ENCODE assay signal across 18 cellular contexts in the genomic region with DNA sequence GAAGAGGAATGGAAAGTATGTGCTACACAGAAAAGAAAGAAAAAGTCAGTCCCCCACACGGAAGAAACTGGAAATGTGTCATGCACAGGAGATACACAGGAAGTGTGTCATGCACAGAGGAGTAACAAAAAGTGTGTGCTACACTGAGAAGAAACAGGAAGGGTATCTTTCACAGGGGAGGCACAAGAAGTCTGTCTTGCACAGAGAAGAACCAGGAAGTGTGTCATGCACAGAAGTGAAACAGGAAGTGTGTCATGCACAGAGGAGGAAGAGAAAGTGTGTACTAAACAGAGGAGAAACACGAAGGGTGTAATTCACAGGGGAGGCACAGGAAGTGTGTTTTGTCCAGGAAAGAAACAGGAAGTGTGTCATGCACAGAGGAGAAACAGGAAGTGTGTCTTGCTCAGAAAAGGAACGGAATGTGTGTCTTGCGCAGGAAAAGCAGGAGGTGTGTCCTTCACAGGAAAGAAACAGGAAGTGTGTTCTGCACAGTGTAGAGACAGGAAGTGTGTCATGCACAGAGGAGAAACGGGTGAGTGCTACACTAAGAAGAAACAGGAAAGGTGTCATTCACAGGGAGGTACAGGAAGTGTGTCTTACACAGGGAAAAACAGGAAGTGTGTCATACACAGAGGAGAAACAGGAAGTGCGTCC.
DNase-seq lines count a peak whose midpoint lies in the region; ATAC-seq, FAIRE-seq and TF ChIP-seq lines count a peak whose summit lies in the region.
"Had no signal": no experiment of that assay in that cellular context is flagged by ENCODE, and none has a peak within 500 bp of the region (broad histone marks: within the 10 kb centered on the region; RNA-seq: fewer than 3 reads in every experiment).

No MANE protein-coding gene starts in this region.

- TF ChIP-seq CTCF in HEK293 (tag by site-specific recombination; IDR thresholded peaks at IDR 0.05) (no peak), OCI-LY7 (conservative IDR thresholded peaks at IDR 0.05; ENCODE audit: low read length) (no peak), pancreas (IDR thresholded peaks at IDR 0.05) (no peak)

- peak overlapping the region; percentile 81 for H2AFZ ChIP-seq in OCI-LY7 (ENCODE audit: low read length)

- H3K79me2 ChIP-seq in OCI-LY7 (ENCODE audit: insufficient read depth, low read depth, low read length) = no peaks in the 10 kb centered on the region

- no peak overlapping the region for H3K27ac ChIP-seq in HEK293 (ENCODE audit: extremely low read depth, low read depth, low read length)
- H3K27ac ChIP-seq in OCI-LY7 (ENCODE audit: low read depth, low read length, poor library complexity, severe bottlenecking) = peak overlapping the region; percentile 99
- no peak overlapping the region for H3K27ac ChIP-seq in pancreas
- H3K27ac ChIP-seq: Peyer's patch had no signal

- DNase-seq in GM12891 (ENCODE audit: insufficient read length, low spot score) (no peak), OCI-LY7 (ENCODE audit: low spot score) (peak; percentile 34), kidney tubule cell (ENCODE audit: low spot score) (peak; percentile 5), glomerular visceral epithelial cell (ENCODE audit: extremely low spot score) (no peak), pancreas (no peak)
- no peak for DNase-seq in activated CD4-positive, alpha-beta T cell treated with anti-CD3 and anti-CD28 coated beads for 1 hour
- DNase-seq: activated CD4-positive, alpha-beta T cell treated with anti-CD3 and anti-CD28 coated beads, Interleukin-2, amount 10 ng/mL, durations not matched to agents 7 days and 5 days; amygdala; DMS53; HCEC 1CT; hypothalamus; NCI-H2081 treated with DMSO at 0.1 percent for 48 hours; Peyer's patch; spleen had no signal

- 59 to 62% methylated on average over 6 of the region's 6 CpGs for WGBS in pancreas, 2 donors

- CTCF ChIA-PET in HEK293 (lab: Yijun Ruan, JAX) = no interaction called here
- CTCF ChIA-PET in OCI-LY7 (lab: Charles Lee; ENCODE audit: unreplicated experiment) = no interaction called here

- H3K4me1 ChIP-seq in HEK293 (ENCODE audit: control insufficient read depth, insufficient read depth, low read length) (no peaks in the 10 kb centered on the region), OCI-LY7 (ENCODE audit: insufficient read depth, low read length, poor library complexity, severe bottlenecking) (peaks cover 27% of the 10 kb centered on the region), pancreas (no peaks in the 10 kb centered on the region)
- H3K4me1 ChIP-seq: Peyer's patch had no signal

- FAIRE-seq in GM12891 (lab: Jason Lieb, UNC) (no peak), pancreas (lab: Jason Lieb, UNC) (no peak)
- FAIRE-seq: endometrium had no signal

- peak overlapping the region; percentile 10; the same call in 1 of the 2 replicates for H3K4me2 ChIP-seq in OCI-LY7 (ENCODE audit: low read length)

- TF ChIP-seq POLR2A in GM12891 (IDR thresholded peaks at IDR 0.05; ENCODE audit: low read depth, low read length) = no peak

- no TSS peak for BruUV-seq in OCI-LY7 (replicated peaks; lab: Mats Ljungman, UMichigan)

- no peaks in the 10 kb centered on the region for H4K20me1 ChIP-seq in OCI-LY7 (ENCODE audit: insufficient read depth, low read length)

- ATAC-seq in pancreas (no peak), GM19397 (IDR thresholded peaks at IDR 0.05; ENCODE audit: unreplicated experiment) (no peak)
- ATAC-seq: stimulated activated memory B cell treated with anti-CD40 and anti-IgM and Interleukin-4, amounts not matched to agents 10 μg/mL and 1 μg/mL and 100 μg/mL, for 72 hours had no signal

- no peak overlapping the region for H3K4me3 ChIP-seq in HEK293 (ENCODE audit: low read depth, low read length)
- peak overlapping the region; percentile 32 for H3K4me3 ChIP-seq in OCI-LY7 (ENCODE audit: low read depth, low read length, poor library complexity, severe bottlenecking)
- no peak overlapping the region for H3K4me3 ChIP-seq in pancreas
- H3K4me3 ChIP-seq: Peyer's patch had no signal

- H3K9me3 ChIP-seq in HEK293 (ENCODE audit: control insufficient read depth, insufficient read depth, low read depth, low read length) = no peaks in the 10 kb centered on the region
- peaks cover 30% of the 10 kb centered on the region for H3K9me3 ChIP-seq in OCI-LY7 (ENCODE audit: low read length)
- H3K9me3 ChIP-seq in pancreas = no peaks in the 10 kb centered on the region
- H3K9me3 ChIP-seq: Peyer's patch had no signal

- H3K36me3 ChIP-seq in HEK293 (ENCODE audit: control insufficient read depth in 2 of 2, insufficient read depth in 1 of 2, low read length in 2 of 2) (no peaks in the 10 kb centered on the region), OCI-LY7 (ENCODE audit: insufficient read depth, low read length) (no peaks in the 10 kb centered on the region; the same call in 1 of the 2 replicates), pancreas (no peaks in the 10 kb centered on the region)
- H3K36me3 ChIP-seq: Peyer's patch, spleen had no signal

- no peaks in the 10 kb centered on the region for H3K9me2 ChIP-seq in OCI-LY7 (ENCODE audit: insufficient read depth, low read length)

- POLR2A ChIA-PET in HEK293 (lab: Yijun Ruan, JAX) = no interaction called here
- POLR2A ChIA-PET in OCI-LY7 (lab: Charles Lee) = no interaction called here

- intact Hi-C loops in OCI-LY7 (cut with micrococcal nuclease; ENCODE audit: unreplicated experiment) (no loop called here), pancreas (cut with DNase I) (no loop called here)

- H3K27me3 ChIP-seq in pancreas = no peaks in the 10 kb centered on the region
- H3K27me3 ChIP-seq: Peyer's patch, spleen had no signal

TF ChIP-seq in GM12891, 5 proteins besides CTCF, POLR2A, EP300 and RAD21:
- no peak for TF ChIP-seq POU2F2 (IDR thresholded peaks at IDR 0.05; ENCODE audit: low read depth, low read length)
- TF ChIP-seq SPI1 (IDR thresholded peaks at IDR 0.05; ENCODE audit: low read depth, low read length) = 0 out of 2 replicates have a peak, but pooled peaks have one; percentile 24

TF ChIP-seq in HEK293, 187 proteins besides CTCF, POLR2A, EP300 and RAD21:
- TF ChIP-seq MEIS1 (CRISPR knock-in tag; IDR thresholded peaks at IDR 0.05; ENCODE audit: borderline replicate concordance) (no peak), ZBTB21 (tag by site-specific recombination; IDR thresholded peaks at IDR 0.05) (peak; percentile 58; the same call in 1 of the 2 replicates), ZNF16 (tag by site-specific recombination; IDR thresholded peaks at IDR 0.05; ENCODE audit: low read depth) (no peak), GLI2 (tag by site-specific recombination; IDR thresholded peaks at IDR 0.05; ENCODE audit: borderline replicate concordance, low read depth) (no peak)
- TF ChIP-seq, protein P1, sequence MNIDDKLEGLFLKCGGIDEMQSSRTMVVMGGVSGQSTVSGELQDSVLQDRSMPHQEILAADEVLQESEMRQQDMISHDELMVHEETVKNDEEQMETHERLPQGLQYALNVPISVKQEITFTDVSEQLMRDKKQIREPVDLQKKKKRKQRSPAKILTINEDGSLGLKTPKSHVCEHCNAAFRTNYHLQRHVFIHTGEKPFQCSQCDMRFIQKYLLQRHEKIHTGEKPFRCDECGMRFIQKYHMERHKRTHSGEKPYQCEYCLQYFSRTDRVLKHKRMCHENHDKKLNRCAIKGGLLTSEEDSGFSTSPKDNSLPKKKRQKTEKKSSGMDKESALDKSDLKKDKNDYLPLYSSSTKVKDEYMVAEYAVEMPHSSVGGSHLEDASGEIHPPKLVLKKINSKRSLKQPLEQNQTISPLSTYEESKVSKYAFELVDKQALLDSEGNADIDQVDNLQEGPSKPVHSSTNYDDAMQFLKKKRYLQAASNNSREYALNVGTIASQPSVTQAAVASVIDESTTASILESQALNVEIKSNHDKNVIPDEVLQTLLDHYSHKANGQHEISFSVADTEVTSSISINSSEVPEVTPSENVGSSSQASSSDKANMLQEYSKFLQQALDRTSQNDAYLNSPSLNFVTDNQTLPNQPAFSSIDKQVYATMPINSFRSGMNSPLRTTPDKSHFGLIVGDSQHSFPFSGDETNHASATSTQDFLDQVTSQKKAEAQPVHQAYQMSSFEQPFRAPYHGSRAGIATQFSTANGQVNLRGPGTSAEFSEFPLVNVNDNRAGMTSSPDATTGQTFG (tag by site-specific recombination; IDR thresholded peaks at IDR 0.05; ENCODE audit: borderline replicate concordance) = no peak

Comparison
In these comparisons a context has a peak if more than half of its experiments do, and no peak if none do; other contexts are left out.
1. DNase-seq: peak in OCI-LY7 (single experiment) and kidney tubule cell (single experiment); none in GM12891 (single experiment), activated CD4-positive, alpha-beta T cell treated with anti-CD3 and anti-CD28 coated beads for 1 hour (single experiment), glomerular visceral epithelial cell (single experiment) and pancreas (0 of 6).